In the genomic region with DNA sequence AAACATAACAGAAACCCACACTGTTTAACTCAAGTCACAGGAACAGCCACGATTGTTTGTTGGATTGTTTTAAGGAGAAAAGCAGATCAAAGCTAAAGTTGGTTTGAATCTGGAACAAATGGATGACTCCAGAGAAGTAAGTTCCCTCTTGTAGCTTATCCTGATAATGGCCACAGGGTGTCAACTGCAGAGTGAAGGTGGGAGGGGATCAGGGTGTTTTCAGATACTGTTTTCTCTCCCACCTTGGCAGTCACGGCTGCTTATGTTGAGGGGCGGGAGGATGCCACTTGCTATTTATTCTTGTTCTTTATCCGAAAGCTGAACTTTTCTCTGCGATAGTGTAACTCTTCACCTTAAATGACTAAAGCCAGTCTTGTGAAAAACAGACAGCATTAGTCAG, we compare ENCODE assay signal across 23 cellular contexts. TPM values are rescaled to one million over a fixed set of nuclear protein-coding genes. Genes with fewer than 3 reads are reported as not detected.
A peak's percentile ranks its signal among the peaks of the same experiment; 100 is the strongest.
DNase-seq lines count a peak whose midpoint lies in the region; ATAC-seq, FAIRE-seq and TF ChIP-seq lines count a peak whose summit lies in the region.
"Had no signal": no experiment of that assay in that cellular context is flagged by ENCODE, and none has a peak within 500 bp of the region (broad histone marks: within the 10 kb centered on the region; RNA-seq: fewer than 3 reads in every experiment).

No MANE protein-coding gene starts in this region.

- intact Hi-C loops in endothelial cell of umbilical vein (cut with micrococcal nuclease) (no loop called here), mucosa of descending colon (cut with DNase I, micrococcal nuclease) (no loop called here), OCI-LY7 (cut with micrococcal nuclease; ENCODE audit: unreplicated experiment) (no loop called here)

- no peak overlapping the region for H3K4me2 ChIP-seq in endothelial cell of umbilical vein (ENCODE audit: insufficient read depth, low read length)
- no peak overlapping the region for H3K4me2 ChIP-seq in mesendoderm (ENCODE audit: low read length)
- no peak overlapping the region for H3K4me2 ChIP-seq in OCI-LY7 (ENCODE audit: low read length)
- H3K4me2 ChIP-seq: A549; BLaER1 treated with 17β-estradiol and CSF1 and Interleukin-3, amounts not matched to agents 10 nM and 100 nM had no signal

- no peak overlapping the region for H2BK120ac ChIP-seq in mesendoderm (ENCODE audit: low read depth, low read length)

- H3K9me3 ChIP-seq in endothelial cell of umbilical vein (replicated peaks; ENCODE audit: control insufficient read depth, insufficient read depth, low read length) (no peaks in the 10 kb centered on the region), mucosa of descending colon (no peaks in the 10 kb centered on the region), OCI-LY7 (ENCODE audit: low read length) (no peaks in the 10 kb centered on the region)
- no peaks in the 10 kb centered on the region for H3K9me3 ChIP-seq in CD8-positive, alpha-beta memory T cell (ENCODE audit: low read length)
- H3K9me3 ChIP-seq: A549; BLaER1 treated with 17β-estradiol and CSF1 and Interleukin-3, amounts not matched to agents 10 nM and 100 nM; Caco-2 had no signal

- H3K18ac ChIP-seq in mesendoderm (ENCODE audit: low read length) = no peak overlapping the region

- H2BK5ac ChIP-seq in mesendoderm (ENCODE audit: low read length) = no peak overlapping the region

- no peak overlapping the region for H3K9ac ChIP-seq in endothelial cell of umbilical vein (replicated peaks; ENCODE audit: extremely low read depth, insufficient read depth, low read length)
- no peak overlapping the region for H3K9ac ChIP-seq in mesendoderm (ENCODE audit: low read length)
- H3K9ac ChIP-seq: BLaER1 treated with 17β-estradiol and CSF1 and Interleukin-3, amounts not matched to agents 10 nM and 100 nM had no signal

- H3K79me2 ChIP-seq in endothelial cell of umbilical vein (ENCODE audit: control insufficient read depth, insufficient read depth, low read length) (no peaks in the 10 kb centered on the region), mesendoderm (ENCODE audit: control insufficient read depth, insufficient read depth, low read length) (no peaks in the 10 kb centered on the region), OCI-LY7 (ENCODE audit: insufficient read depth, low read depth, low read length) (no peaks in the 10 kb centered on the region)

- dilution Hi-C loops in endothelial cell of umbilical vein (cut with MboI; ENCODE audit: extremely low pct_ligation_motif_present, low sequenced_read_pairs) = no loop called here

- POLR2A ChIA-PET in WTC11 (lab: Charles Lee) (no interaction called here), endothelial cell of umbilical vein (lab: Charles Lee) (no interaction called here), OCI-LY7 (lab: Charles Lee) (no interaction called here)
- POLR2A ChIA-PET in CD8-positive, alpha-beta memory T cell (lab: Charles Lee) = no interaction called here

- H3K27me3 ChIP-seq in endothelial cell of umbilical vein (ENCODE audit: control insufficient read depth in 2 of 2, insufficient read depth in 2 of 2, low read length in 2 of 2) = peaks cover 5 to 9% of the 10 kb centered on the region in 2 experiments
- no peaks in the 10 kb centered on the region for H3K27me3 ChIP-seq in mesendoderm (ENCODE audit: insufficient read depth, low read length, poor library complexity)
- H3K27me3 ChIP-seq in CD8-positive, alpha-beta memory T cell (ENCODE audit: insufficient read depth, low read length, poor library complexity, severe bottlenecking) = no peaks in the 10 kb centered on the region
- H3K27me3 ChIP-seq: BLaER1 treated with 17β-estradiol and CSF1 and Interleukin-3, amounts not matched to agents 10 nM and 100 nM had no signal

- DNase-seq in CD1c-positive myeloid dendritic cell (ENCODE audit: extremely low spot score) = peak; percentile 3
- DNase-seq in WTC11 (ENCODE audit: low spot score) = no peak
- no peak for DNase-seq in endothelial cell of umbilical vein (ENCODE audit: low read depth, low spot score)
- DNase-seq in mesendoderm = peak; percentile 51
- DNase-seq in mucosa of descending colon = no peak
- no peak for DNase-seq in OCI-LY7 (ENCODE audit: low spot score)
- no peak for DNase-seq in CD8-positive, alpha-beta memory T cell
- DNase-seq: AML-193; Caco-2; Calu3; CD4-positive, alpha-beta memory T cell; CD4-positive, CD25-positive, alpha-beta regulatory T cell; DMS79 treated with DMSO at 0.1 percent for 48 hours; GF-D8 had no signal

- CTCF ChIA-PET in WTC11 (lab: Charles Lee) (interaction anchor here (0.7 to 1.0 kb wide), 2 partner anchors 79 to 161 kb away, joined by 3 read pairs; no protein-coding TSS in a partner anchor), endothelial cell of umbilical vein (lab: Charles Lee) (interaction anchor here (0.8 kb wide), 1 partner anchor 134 kb away, joined by 3 read pairs; no protein-coding TSS in a partner anchor), OCI-LY7 (lab: Charles Lee; ENCODE audit: unreplicated experiment) (no interaction called here)
- CTCF ChIA-PET in CD8-positive, alpha-beta memory T cell (lab: Charles Lee) = no interaction called here

- H4K8ac ChIP-seq in mesendoderm (ENCODE audit: low read depth, low read length) = no peak overlapping the region

- TF ChIP-seq POLR2A in endothelial cell of umbilical vein (IDR thresholded peaks at IDR 0.05; ENCODE audit: low read depth, low read length) = no peak

- no peaks in the 10 kb centered on the region for H3K36me3 ChIP-seq in endothelial cell of umbilical vein (ENCODE audit: control insufficient read depth in 2 of 2, extremely low read depth in 1 of 2, insufficient read depth in 2 of 2, low read length in 2 of 2)
- no peaks in the 10 kb centered on the region for H3K36me3 ChIP-seq in mesendoderm (ENCODE audit: control insufficient read depth, insufficient read depth, low read length)
- no peaks in the 10 kb centered on the region for H3K36me3 ChIP-seq in mucosa of descending colon (ENCODE audit: low read depth)
- no peaks in the 10 kb centered on the region for H3K36me3 ChIP-seq in OCI-LY7 (ENCODE audit: insufficient read depth, low read length)
- no peaks in the 10 kb centered on the region for H3K36me3 ChIP-seq in CD8-positive, alpha-beta memory T cell (ENCODE audit: insufficient read depth, low read length)
- H3K36me3 ChIP-seq: BLaER1 treated with 17β-estradiol and CSF1 and Interleukin-3, amounts not matched to agents 10 nM and 100 nM had no signal

- no peak overlapping the region for H3K4me3 Mint-ChIP-seq in WTC11
- H3K4me3 Mint-ChIP-seq in CD8-positive, alpha-beta memory T cell = no peak overlapping the region
- H3K4me3 Mint-ChIP-seq: B cell; CD4-positive, alpha-beta memory T cell; CD4-positive, CD25-positive, alpha-beta regulatory T cell had no signal

- no peaks in the 10 kb centered on the region; the same call in 1 of the 2 replicates for H3K27me3 Mint-ChIP-seq in WTC11 (ENCODE audit: low read depth)
- peaks cover 1 to 4% of the 10 kb centered on the region in 2 donors for H3K27me3 Mint-ChIP-seq in CD8-positive, alpha-beta memory T cell
- H3K27me3 Mint-ChIP-seq: CD4-positive, alpha-beta memory T cell had no signal

- peaks cover 5% of the 10 kb centered on the region for H3K9me3 Mint-ChIP-seq in WTC11
- H3K9me3 Mint-ChIP-seq in CD8-positive, alpha-beta memory T cell = no peaks in the 10 kb centered on the region
- H3K9me3 Mint-ChIP-seq: CD4-positive, alpha-beta memory T cell; CD4-positive, CD25-positive, alpha-beta regulatory T cell had no signal

- no peak overlapping the region for H3K23ac ChIP-seq in mesendoderm (ENCODE audit: low read length)

- H3K27ac Mint-ChIP-seq in WTC11 = no peak overlapping the region
- H3K27ac Mint-ChIP-seq in CD8-positive, alpha-beta memory T cell = no peak overlapping the region
- H3K27ac Mint-ChIP-seq: B cell; CD4-positive, alpha-beta memory T cell; CD4-positive, CD25-positive, alpha-beta regulatory T cell had no signal

- peak; percentile 62 for ATAC-seq in WTC11
- ATAC-seq in mucosa of descending colon = no peak
- ATAC-seq: A549 had no signal

- FAIRE-seq in endothelial cell of umbilical vein (lab: Jason Lieb, UNC) = peak; percentile 24
- FAIRE-seq: A549, D721Med, G401.6, GM12891, GM19239 had no signal

- no peak overlapping the region for H3K4ac ChIP-seq in mesendoderm (ENCODE audit: low read depth, low read length)

- no peak overlapping the region for H4K5ac ChIP-seq in mesendoderm (ENCODE audit: low read length)

- BruUV-seq in endothelial cell of umbilical vein (replicated peaks; lab: Mats Ljungman, UMichigan) (no TSS peak), OCI-LY7 (replicated peaks; lab: Mats Ljungman, UMichigan) (no TSS peak)

- peaks cover 5% of the 10 kb centered on the region for H3K36me3 Mint-ChIP-seq in WTC11
- H3K36me3 Mint-ChIP-seq in CD8-positive, alpha-beta memory T cell = peaks cover 0 to 3% (median 1%) of the 10 kb centered on the region in 3 donors
- H3K36me3 Mint-ChIP-seq: CD4-positive, alpha-beta memory T cell; CD4-positive, CD25-positive, alpha-beta regulatory T cell had no signal

- no peak overlapping the region for H2AFZ ChIP-seq in endothelial cell of umbilical vein (ENCODE audit: low read depth, low read length)
- H2AFZ ChIP-seq in OCI-LY7 (ENCODE audit: low read length) = no peak overlapping the region

- TF ChIP-seq CTCF in WTC11 (IDR thresholded peaks at IDR 0.05) = no peak
- no peak for TF ChIP-seq CTCF in endothelial cell of umbilical vein (IDR thresholded peaks at IDR 0.05; ENCODE audit: extremely low read depth in 1 of 2, insufficient read depth in 1 of 2, low read depth in 1 of 2, low read length in 2 of 2)
- no peak for TF ChIP-seq CTCF in mucosa of descending colon (IDR thresholded peaks at IDR 0.05)
- TF ChIP-seq CTCF in OCI-LY7 (conservative IDR thresholded peaks at IDR 0.05; ENCODE audit: low read length) = no peak

- H3K4me3 ChIP-seq in endothelial cell of umbilical vein (replicated peaks in 1 of 3; ENCODE audit: insufficient read depth in 1 of 3, low read depth in 1 of 3, low read length in 3 of 3) (no peak overlapping the region), mesendoderm (ENCODE audit: low read length) (no peak overlapping the region), mucosa of descending colon (no peak overlapping the region), OCI-LY7 (ENCODE audit: low read depth, low read length, poor library complexity, severe bottlenecking) (no peak overlapping the region)
- H3K4me3 ChIP-seq in CD8-positive, alpha-beta memory T cell (ENCODE audit: low read length) = no peak overlapping the region
- H3K4me3 ChIP-seq: A549; BLaER1 treated with 17β-estradiol and CSF1 and Interleukin-3, amounts not matched to agents 10 nM and 100 nM had no signal

- no peaks in the 10 kb centered on the region for H3K79me1 ChIP-seq in mesendoderm (ENCODE audit: low read length)

- H3K27ac ChIP-seq in endothelial cell of umbilical vein (ENCODE audit: insufficient read depth, low read depth, low read length) = no peak overlapping the region
- no peak overlapping the region for H3K27ac ChIP-seq in mesendoderm (ENCODE audit: low read depth, low read length)
- H3K27ac ChIP-seq in OCI-LY7 (ENCODE audit: low read depth, low read length, poor library complexity, severe bottlenecking) = no peak overlapping the region
- no peak overlapping the region for H3K27ac ChIP-seq in CD8-positive, alpha-beta memory T cell (ENCODE audit: low read depth, low read length)
- H3K27ac ChIP-seq: 22Rv1; A549; BLaER1 treated with 17β-estradiol and CSF1 and Interleukin-3, amounts not matched to agents 10 nM and 100 nM; C4-2B had no signal

- H3K4me1 Mint-ChIP-seq in WTC11 = peaks cover 7% of the 10 kb centered on the region
- peaks cover 6% of the 10 kb centered on the region in 3 donors for H3K4me1 Mint-ChIP-seq in CD8-positive, alpha-beta memory T cell

- no CpG with 5 or more reads among the region's 5 CpGs for WGBS in mesendoderm (ENCODE audit: extremely low coverage, insufficient coverage, low lambda C conversion rate)

- H4K20me1 ChIP-seq in endothelial cell of umbilical vein (replicated peaks; ENCODE audit: control insufficient read depth, extremely low read depth, insufficient read depth, low read length) = no peaks in the 10 kb centered on the region
- H4K20me1 ChIP-seq in OCI-LY7 (ENCODE audit: insufficient read depth, low read length) = no peaks in the 10 kb centered on the region
- H4K20me1 ChIP-seq: BLaER1 treated with 17β-estradiol and CSF1 and Interleukin-3, amounts not matched to agents 10 nM and 100 nM had no signal

- H3K9me1 ChIP-seq in endothelial cell of umbilical vein (replicated peaks; ENCODE audit: control insufficient read depth, extremely low read depth, insufficient read depth, low read length) = no peaks in the 10 kb centered on the region

- no peaks in the 10 kb centered on the region for H3K9me2 ChIP-seq in OCI-LY7 (ENCODE audit: insufficient read depth, low read length)

- no peak overlapping the region for H3K56ac ChIP-seq in mesendoderm (ENCODE audit: low read length)

- H2BK15ac ChIP-seq in mesendoderm (replicated peaks; ENCODE audit: low read depth) = no peak overlapping the region

- H3K4me1 ChIP-seq in endothelial cell of umbilical vein (ENCODE audit: control insufficient read depth, extremely low read depth, insufficient read depth, low read length) = peaks cover 3% of the 10 kb centered on the region
- no peaks in the 10 kb centered on the region for H3K4me1 ChIP-seq in mesendoderm (ENCODE audit: control insufficient read depth, low read depth, low read length)
- H3K4me1 ChIP-seq in mucosa of descending colon (ENCODE audit: low read depth) = no peaks in the 10 kb centered on the region
- no peaks in the 10 kb centered on the region for H3K4me1 ChIP-seq in OCI-LY7 (ENCODE audit: insufficient read depth, low read length, poor library complexity, severe bottlenecking)
- H3K4me1 ChIP-seq in CD8-positive, alpha-beta memory T cell (ENCODE audit: insufficient read depth, low read length) = no peaks in the 10 kb centered on the region
- H3K4me1 ChIP-seq: A549; BLaER1 treated with 17β-estradiol and CSF1 and Interleukin-3, amounts not matched to agents 10 nM and 100 nM had no signal

- H2AK5ac ChIP-seq in mesendoderm (ENCODE audit: low read length) = no peak overlapping the region

RNA-seq across cellular contexts. Expression of gene INPP4A, which starts 36.5 kb away (rescaled TPM):
- total RNA-seq in WTC11 (2021) (31.7 to 38.3 TPM (median 33.4 TPM) in 3 replicates), endothelial cell of umbilical vein (25.7 and 28.8 TPM in 2 replicates), mucosa of descending colon (10 to 100 TPM; 18.2 to 39.8 (median 19.1) TPM), OCI-LY7 (2022) (27.5 and 28.6 TPM in 2 replicates)
- polyA plus RNA-seq in endothelial cell of umbilical vein = 11.8 and 14.9 TPM in 2 replicates
- polyA plus RNA-seq in endothelial cell of umbilical vein (2011; cell fraction: cytosol; rRNA removed) = 14.0 and 14.6 TPM in 2 replicates
- 50.6 and 51.0 TPM in 2 replicates for polyA plus RNA-seq in endothelial cell of umbilical vein (2011; cell fraction: nucleus; rRNA removed)
- 16.6 and 18.4 TPM in 2 replicates for polyA plus RNA-seq in endothelial cell of umbilical vein (2012)
- 57.6 and 60.8 TPM in 2 replicates for polyA minus RNA-seq in endothelial cell of umbilical vein
- polyA minus RNA-seq in endothelial cell of umbilical vein (2011; cell fraction: cytosol; rRNA and poly(A)+ RNA removed) = 21.2 TPM
- polyA minus RNA-seq in endothelial cell of umbilical vein (2011; cell fraction: nucleus; rRNA and poly(A)+ RNA removed) = 66.5 and 77.4 TPM in 2 replicates
- 11.4 TPM for polyA plus RNA-seq in mesendoderm (2013, experiment 1 of 2)
- 10.8 TPM for polyA plus RNA-seq in mesendoderm (2013, experiment 2 of 2)
- 14.3 and 28.5 TPM in 2 replicates for total RNA-seq in OCI-LY7 (2014; rRNA removed; shearing (Covaris generic))
- total RNA-seq in CD8-positive, alpha-beta memory T cell = 10 to 100 TPM; 41.0 to 46.9 TPM
- polyA plus RNA-seq in CD8-positive, alpha-beta memory T cell = 61.4 TPM

Comparison
In these comparisons a context has a peak if more than half of its experiments do, and no peak if none do; other contexts are left out.
1. DNase-seq: peak in CD1c-positive myeloid dendritic cell (single experiment) and mesendoderm (single experiment); none in WTC11 (single experiment), endothelial cell of umbilical vein (single experiment), mucosa of descending colon (0 of 3), OCI-LY7 (single experiment) and CD8-positive, alpha-beta memory T cell (0 of 5).
2. CTCF ChIA-PET loops: an anchor here in WTC11 (0.7 to 1.0 kb wide) and endothelial cell of umbilical vein (0.8 kb wide); none called in OCI-LY7 and CD8-positive, alpha-beta memory T cell.